Comparison of ENCODE assay signal across 17 cellular contexts in the genomic region with DNA sequence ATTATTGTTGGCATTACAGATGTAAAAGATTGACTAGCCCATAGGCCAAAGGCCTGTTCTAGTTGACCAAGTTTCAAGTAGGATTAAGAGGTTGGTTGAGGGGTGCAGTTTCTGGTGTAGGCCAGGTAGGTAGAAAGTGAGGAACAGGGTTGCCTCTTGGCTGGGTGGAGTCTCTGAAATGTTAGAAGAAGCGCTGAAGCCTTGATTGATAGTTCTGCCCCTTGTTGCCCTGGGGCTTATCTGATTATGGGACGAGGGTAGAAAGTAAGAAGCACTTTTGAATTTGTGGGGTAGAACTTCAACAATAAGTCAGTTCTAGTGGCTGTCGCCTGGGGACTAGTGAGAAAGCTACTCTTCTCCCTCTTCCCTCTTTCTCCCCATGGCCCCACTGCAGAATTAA. TPM values are rescaled to one million over a fixed set of nuclear protein-coding genes. Genes with fewer than 3 reads are reported as not detected.
A peak's percentile ranks its signal among the peaks of the same experiment; 100 is the strongest.
DNase-seq lines count a peak whose midpoint lies in the region; ATAC-seq and TF ChIP-seq lines count a peak whose summit lies in the region.
"Had no signal": no experiment of that assay in that cellular context is flagged by ENCODE, and none has a peak within 500 bp of the region (broad histone marks: within the 10 kb centered on the region; RNA-seq: fewer than 3 reads in every experiment).

No MANE protein-coding gene starts in this region.

- H3K27ac ChIP-seq in right atrium auricular region (peak overlapping the region; percentile 48 to 53), lung (ENCODE audit: low read depth in 1 of 2, low read length in 1 of 2) (peak overlapping the region; percentile 64 to 67), uterus (peak overlapping the region; percentile 44 to 72)
- H3K27ac ChIP-seq: WERI-Rb-1 had no signal

- H3K4me3 ChIP-seq in right atrium auricular region (no peak overlapping the region), lung (no peak overlapping the region), uterus (no peak overlapping the region)
- H3K4me3 ChIP-seq: coronary artery had no signal

- intact Hi-C loops in Right ventricle myocardium superior (cut with DNase I), result no loop called here
- intact Hi-C loops in uterus (cut with DNase I; ENCODE audit: low total_unique reads), result no loop called here

- H3K36me3 ChIP-seq in right atrium auricular region (no peaks in the 10 kb centered on the region), lung (ENCODE audit: control insufficient read depth in 2 of 2, insufficient read depth in 2 of 2, low read length in 2 of 2) (peaks cover 0 to 6% of the 10 kb centered on the region in 2 donors), uterus (no peaks in the 10 kb centered on the region)
- H3K36me3 ChIP-seq: WERI-Rb-1 had no signal

- H3K27ac Mint-ChIP-seq in activated naive CD4-positive, alpha-beta T cell treated with anti-CD3 and anti-CD28 coated beads, Interleukin-2, amount 50 U/mL, for 72 hours, result peak overlapping the region; percentile 31 to 78

- no peak for TF ChIP-seq POLR2A in uterus (IDR thresholded peaks at IDR 0.05)

- H3K4me1 ChIP-seq in right atrium auricular region (peaks cover 0 to 33% of the 10 kb centered on the region in 2 donors), lung (ENCODE audit: control insufficient read depth in 2 of 2, insufficient read depth in 2 of 2, low read length in 2 of 2) (peaks cover 1 to 6% of the 10 kb centered on the region in 2 donors), uterus (no peaks in the 10 kb centered on the region)

- TF ChIP-seq CTCF in right atrium auricular region (IDR thresholded peaks at IDR 0.05) (no peak), lung (IDR thresholded peaks at IDR 0.05; ENCODE audit: control extremely low read depth, extremely low read depth) (no peak), uterus (IDR thresholded peaks at IDR 0.05) (no peak)

- ATAC-seq in Right ventricle myocardium superior (ENCODE audit: poor library complexity) (no peak), lung (ENCODE audit: insufficient read depth, low FRiP score) (no peak)
- no peak for ATAC-seq in activated naive CD4-positive, alpha-beta T cell treated with anti-CD3 and anti-CD28 coated beads, Interleukin-2, amount 50 U/mL, for 72 hours

- WGBS in lung, 2 donors, result 76 to 81% methylated on average over 3 of the region's 3 CpGs

- H3K27me3 ChIP-seq in right atrium auricular region (no peaks in the 10 kb centered on the region), lung (ENCODE audit: control insufficient read depth, insufficient read depth) (no peaks in the 10 kb centered on the region), uterus (no peaks in the 10 kb centered on the region)

- peaks cover 15 to 17% of the 10 kb centered on the region in 2 donors for H3K9me3 Mint-ChIP-seq in activated naive CD4-positive, alpha-beta T cell treated with anti-CD3 and anti-CD28 coated beads, Interleukin-2, amount 50 U/mL, for 72 hours

- peaks cover 15 to 22% of the 10 kb centered on the region in 2 donors for H3K36me3 Mint-ChIP-seq in activated naive CD4-positive, alpha-beta T cell treated with anti-CD3 and anti-CD28 coated beads, Interleukin-2, amount 50 U/mL, for 72 hours

- H3K9me3 ChIP-seq in right atrium auricular region, result no peaks in the 10 kb centered on the region
- no peaks in the 10 kb centered on the region for H3K9me3 ChIP-seq in lung (ENCODE audit: control insufficient read depth in 2 of 2, insufficient read depth in 1 of 2, low read length in 1 of 2)
- H3K9me3 ChIP-seq in uterus, result no peaks in the 10 kb centered on the region

- DNase-seq in right atrium auricular region (ENCODE audit: low spot score), result no peak
- DNase-seq in Right ventricle myocardium superior, result no peak
- DNase-seq in activated naive CD4-positive, alpha-beta T cell treated with anti-CD3 and anti-CD28 coated beads, Interleukin-2, amount 50 U/mL, for 72 hours (ENCODE audit: low spot score in 2 of 2), result no peak
- DNase-seq in lung (ENCODE audit: low spot score), result no peak
- no peak for DNase-seq in uterus
- DNase-seq in stimulated activated naive CD4-positive, alpha-beta T cell (lab: John Stamatoyannopoulos, UW), result no peak
- no peak for DNase-seq in NCI-H1105 (lab: John Stamatoyannopoulos, UW)
- no peak for DNase-seq in middle frontal gyrus (ENCODE audit: extremely low spot score, low spot score)
- DNase-seq: aorta, erythroblast, NCI-H187, NCI-H510A treated with DMSO at 0.1 percent for 48 hours, OCI-M1, WERI-Rb-1 had no signal

RNA-seq across cellular contexts. Expression of gene BCL6B, which starts 6.2 kb away (rescaled TPM):
- total RNA-seq in right atrium auricular region (1 to 10 TPM; 6.1 to 9.2 TPM), Right ventricle myocardium superior (12.6 TPM), lung (10 to 100 TPM; 15.6 to 55.6 TPM), uterus (10 to 100 TPM in 3 of 4 donors, 1 to 10 TPM in 1; 9.7 to 32.8 (median 22.7) TPM)
- under 1 TPM; 0.59 to 0.86 TPM for total RNA-seq in activated naive CD4-positive, alpha-beta T cell treated with anti-CD3 and anti-CD28 coated beads, Interleukin-2, amount 50 U/mL, for 72 hours
- 10 to 100 TPM; 14.5 to 15.4 TPM for polyA plus RNA-seq in lung
- total RNA-seq: M059J, SK-MEL-5 had no signal

RNA-seq across cellular contexts. Expression of gene SLC16A13, which starts 6.7 kb away (rescaled TPM):
- total RNA-seq in right atrium auricular region, result under 1 TPM; 0.70 to 0.71 TPM
- 1.6 TPM for total RNA-seq in Right ventricle myocardium superior
- 10 to 100 TPM in 1 of 2 donors, 1 to 10 TPM in 1; 5.0 to 10.5 TPM for total RNA-seq in activated naive CD4-positive, alpha-beta T cell treated with anti-CD3 and anti-CD28 coated beads, Interleukin-2, amount 50 U/mL, for 72 hours
- 10 to 100 TPM in 1 of 2 donors, 1 to 10 TPM in 1; 1.3 to 23.6 TPM for total RNA-seq in lung
- 1 to 10 TPM; 4.8 to 7.9 TPM for polyA plus RNA-seq in lung
- 1 to 10 TPM in 1 of 4 donors, under 1 TPM in 1, not detected in 2; 0.51 to 3.4 TPM for total RNA-seq in uterus

RNA-seq across cellular contexts. Expression of gene SLC16A11, which starts 14.8 kb away (rescaled TPM):
- 1 to 10 TPM; 1.9 to 3.4 TPM for total RNA-seq in right atrium auricular region
- total RNA-seq in Right ventricle myocardium superior, result 0.56 TPM
- total RNA-seq in activated naive CD4-positive, alpha-beta T cell treated with anti-CD3 and anti-CD28 coated beads, Interleukin-2, amount 50 U/mL, for 72 hours, result 1 to 10 TPM in 1 of 2 donors, under 1 TPM in 1; 0.30 to 1.1 TPM
- 1 to 10 TPM; 5.5 to 7.5 TPM for total RNA-seq in lung
- 1 to 10 TPM; 1.9 to 8.9 TPM for polyA plus RNA-seq in lung
- total RNA-seq in uterus, result 1 to 10 TPM in 1 of 4 donors, under 1 TPM in 3; 0.14 to 10.0 (median 0.85) TPM
- total RNA-seq: M059J, SK-MEL-5 had no signal
- polyA plus RNA-seq: aorta had no signal

RNA-seq across cellular contexts. Expression of gene RNASEK, which starts 16.7 kb away (rescaled TPM):
- total RNA-seq in right atrium auricular region (100 to 1,000 TPM; 231 to 334 TPM), Right ventricle myocardium superior (159 TPM), lung (100 to 1,000 TPM; 118 to 270 TPM), uterus (100 to 1,000 TPM in 2 of 4 donors, 10 to 100 TPM in 2; 30.8 to 153 (median 101) TPM)
- total RNA-seq in activated naive CD4-positive, alpha-beta T cell treated with anti-CD3 and anti-CD28 coated beads, Interleukin-2, amount 50 U/mL, for 72 hours, result 100 to 1,000 TPM; 127 to 217 TPM
- 100 to 1,000 TPM; 528 to 550 TPM for polyA plus RNA-seq in lung

RNA-seq across cellular contexts. Expression of gene ALOX12, which starts 33.2 kb away (rescaled TPM):
- total RNA-seq in right atrium auricular region (under 1 TPM in 1 of 2 donors, not detected in 1; 0.47 TPM), Right ventricle myocardium superior (not detected), lung (under 1 TPM; 0.21 to 0.68 TPM), uterus (under 1 TPM in 2 of 4 donors, not detected in 2; 0.14 to 0.34 TPM)
- not detected for total RNA-seq in activated naive CD4-positive, alpha-beta T cell treated with anti-CD3 and anti-CD28 coated beads, Interleukin-2, amount 50 U/mL, for 72 hours
- under 1 TPM; 0.22 to 0.95 TPM for polyA plus RNA-seq in lung
- total RNA-seq: aorta, M059J, SK-MEL-5 had no signal
- polyA plus RNA-seq: aorta had no signal
